20 cellular contexts compared by ENCODE assay signal in the genomic region with DNA sequence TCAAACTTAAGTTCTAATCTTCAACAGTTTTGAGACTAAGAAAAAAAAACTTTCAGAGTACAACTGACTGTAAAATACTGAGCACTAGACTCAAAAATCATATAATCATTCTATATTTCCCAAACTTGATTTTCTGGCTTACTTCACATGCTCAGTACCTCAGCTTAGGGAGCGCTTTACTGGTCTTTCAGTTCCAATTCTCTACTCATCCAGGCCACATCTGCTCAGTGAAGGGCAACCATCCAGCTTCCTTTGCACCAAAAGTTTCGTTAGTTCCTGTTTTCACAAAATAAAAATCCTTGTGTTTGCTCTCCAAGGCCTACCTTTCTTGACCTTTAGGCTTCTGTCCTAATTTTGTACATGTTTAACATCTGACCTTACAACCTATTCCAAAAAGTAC.
"Had no signal": no experiment of that assay in that cellular context is flagged by ENCODE, and none has a peak within 500 bp of the region (broad histone marks: within the 10 kb centered on the region; RNA-seq: fewer than 3 reads in every experiment).

No MANE protein-coding gene starts in this region.

- DNase-seq: MV-4-11, NCI-H1048, NCI-H1105, NCI-H1417, NCI-H1436 treated with DMSO at 0.1 percent for 48 hours, NCI-H1694, NCI-H187 treated with DMSO at 0.1 percent for 48 hours, NCI-H2029 treated with DMSO at 0.1 percent for 48 hours, NCI-H2171 treated with DMSO at 0.1 percent for 48 hours, NCI-H345, NCI-H524, NCI-H526 treated with DMSO at 0.1 percent for 48 hours, NCI-H748 treated with DMSO at 0.1 percent for 48 hours, OCI-M1, PC-9, Peyer's patch, Right ventricle myocardium superior, RPMI8226, SIG-M5 had no signal

- ATAC-seq: K562 had no signal
